1 cellular context compared by ENCODE assay signal in genomic region chr19:12944064-12944674, GRCh38.
TF ChIP-seq lines count a peak whose summit lies in the region.

No MANE protein-coding gene starts in this region.

TF ChIP-seq in K562, 482 proteins besides CTCF, POLR2A, EP300 and RAD21:
- TF ChIP-seq ZNF449 (CRISPR knock-in tag; IDR thresholded peaks at IDR 0.05) (no peak), HDAC6 (IDR thresholded peaks at IDR 0.05; ENCODE audit: low read depth, low read length) (no peak), RBFOX2 (IDR thresholded peaks at IDR 0.05; ENCODE audit: low read depth, low read length) (0 out of 2 replicates have a peak, but pooled peaks have one; percentile 9), ZNF263 (CRISPR knock-in tag; IDR thresholded peaks at IDR 0.05; ENCODE audit: borderline replicate concordance) (no peak), ZNF407 (IDR thresholded peaks at IDR 0.05; ENCODE audit: low read depth) (no peak), PHF21A (IDR thresholded peaks at IDR 0.05; ENCODE audit: borderline replicate concordance, low read depth) (no peak), ZNF778 (CRISPR knock-in tag; IDR thresholded peaks at IDR 0.05) (no peak), MAFG (tag; conservative IDR thresholded peaks at IDR 0.05) (no peak), TBL1XR1 (IDR thresholded peaks at IDR 0.05; ENCODE audit: low read length in 2 of 2) (no peak), ZNF740 (CRISPR knock-in tag; IDR thresholded peaks at IDR 0.05) (no peak), ZNF740 (tag; IDR thresholded peaks at IDR 0.05) (peak in 1 of 2 experiments; percentile 51; a peak in 1 of 4 replicates), ZBED1 (IDR thresholded peaks at IDR 0.05) (peak; percentile 29; the same call in 1 of the 2 replicates), POLR2B (IDR thresholded peaks at IDR 0.05; ENCODE audit: low read depth, partially characterized antibody) (no peak), SREBF1 (IDR thresholded peaks at IDR 0.05; ENCODE audit: borderline replicate concordance, low read depth, low read length) (no peak), DLX4 (CRISPR knock-in tag; IDR thresholded peaks at IDR 0.05) (no peak), ETV1 (tag; conservative IDR thresholded peaks at IDR 0.05; ENCODE audit: low read depth) (no peak)
